In the genomic region with DNA sequence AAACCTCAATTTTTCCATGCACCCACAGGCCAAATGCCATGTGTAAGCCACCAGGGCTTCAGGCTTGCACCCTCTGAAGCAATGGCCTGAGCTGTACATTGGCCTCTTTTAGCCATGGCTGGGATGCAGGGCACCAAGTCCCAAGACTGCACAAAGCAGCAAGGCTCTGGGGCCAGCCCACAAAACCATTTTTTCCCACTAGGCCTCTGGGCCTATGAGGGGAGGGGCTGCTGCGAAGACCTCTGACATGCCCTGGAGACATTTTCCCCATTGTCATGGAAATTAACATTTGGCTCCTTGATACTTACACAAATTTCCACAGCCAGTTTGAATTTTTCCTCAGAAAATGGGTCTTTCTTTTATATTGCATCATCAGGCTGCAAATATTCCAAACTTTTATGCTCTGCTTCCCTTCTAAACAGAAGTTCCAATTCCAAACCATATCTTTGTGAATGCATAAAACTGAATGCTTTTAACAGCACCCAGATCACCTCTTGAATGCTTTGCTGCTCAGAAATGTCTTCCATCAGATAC, we compare ENCODE assay signal across 26 cellular contexts. TPM values are rescaled to one million over a fixed set of nuclear protein-coding genes. Genes with fewer than 3 reads are reported as not detected.
DNase-seq lines count a peak whose midpoint lies in the region; ATAC-seq, FAIRE-seq and TF ChIP-seq lines count a peak whose summit lies in the region.
"Had no signal": no experiment of that assay in that cellular context is flagged by ENCODE, and none has a peak within 500 bp of the region (broad histone marks: within the 10 kb centered on the region; RNA-seq: fewer than 3 reads in every experiment).

No MANE protein-coding gene starts in this region.

- no peak overlapping the region for H2BK20ac ChIP-seq in IMR-90 (ENCODE audit: low read depth, low read length)

- 33% methylated on average over 1 of the region's 1 CpG for WGBS in HepG2 (ENCODE audit: low lambda C conversion rate)
- 100% methylated on average over 1 of the region's 1 CpG for WGBS in right lobe of liver (ENCODE audit: insufficient coverage, low coverage, low lambda C conversion rate, missing lambda C conversion rate)
- WGBS in IMR-90 (ENCODE audit: extremely low coverage in 2 of 2, insufficient read length in 1 of 2), 2 experiments: no CpG with 5 or more reads among the region's 1 CpG

- H4K91ac ChIP-seq in IMR-90 (ENCODE audit: insufficient read depth, low read depth, low read length): no peak overlapping the region

- H4K5ac ChIP-seq in IMR-90 (ENCODE audit: low read depth, low read length): no peak overlapping the region

- H2BK120ac ChIP-seq in IMR-90 (ENCODE audit: low read depth, low read length): no peak overlapping the region

- no peak overlapping the region for H3K27ac Mint-ChIP-seq in endothelial cell (ENCODE audit: unreplicated experiment)
- H3K27ac Mint-ChIP-seq: CD14-positive monocyte; CD8-positive, alpha-beta memory T cell had no signal

- H3K27me3 ChIP-seq in HepG2 (ENCODE audit: control insufficient read depth in 1 of 2, insufficient read depth in 2 of 2, low read length in 2 of 2) (no peaks in the 10 kb centered on the region), right lobe of liver (no peaks in the 10 kb centered on the region), IMR-90 (ENCODE audit: control insufficient read depth, insufficient read depth, low read length) (no peaks in the 10 kb centered on the region)
- H3K27me3 ChIP-seq: BE2C, BLaER1 had no signal

- H2BK5ac ChIP-seq in IMR-90 (ENCODE audit: low read depth, low read length, poor library complexity, severe bottlenecking): no peak overlapping the region

- no peaks in the 10 kb centered on the region for H3K79me1 ChIP-seq in IMR-90 (ENCODE audit: low read depth in 1 of 2, low read length in 2 of 2)

- CTCF ChIA-PET in HepG2 (lab: Yijun Ruan, JAX; ENCODE audit: low intra/inter-chr PET ratio, low total read pairs): no interaction called here
- CTCF ChIA-PET in IMR-90 (lab: Yijun Ruan, JAX): no interaction called here
- CTCF ChIA-PET in GM10248 (lab: Yijun Ruan, JAX): no interaction called here

- no peak overlapping the region for H3K23ac ChIP-seq in IMR-90 (ENCODE audit: low read depth, low read length)

- TF ChIP-seq RAD21 in HepG2 (CRISPR knock-in tag; IDR thresholded peaks at IDR 0.05) (no peak), IMR-90 (IDR thresholded peaks at IDR 0.05; ENCODE audit: low read length) (no peak)

- H3K9me3 Mint-ChIP-seq in endothelial cell (ENCODE audit: unreplicated experiment): peaks cover 5% of the 10 kb centered on the region

- no peaks in the 10 kb centered on the region for H3K36me3 ChIP-seq in HepG2 (replicated peaks in 1 of 2; ENCODE audit: control insufficient read depth in 1 of 2, insufficient read depth in 2 of 2, low read length in 2 of 2)
- H3K36me3 ChIP-seq in right lobe of liver: no peaks in the 10 kb centered on the region
- no peaks in the 10 kb centered on the region for H3K36me3 ChIP-seq in IMR-90 (ENCODE audit: control insufficient read depth, insufficient read depth, low read length)
- H3K36me3 ChIP-seq: BE2C, BLaER1 had no signal

- no peak overlapping the region for H3K9ac ChIP-seq in HepG2 (ENCODE audit: insufficient read depth, low read depth, low read length)
- no peak overlapping the region for H3K9ac ChIP-seq in IMR-90 (ENCODE audit: low read depth, low read length)
- H3K9ac ChIP-seq: BLaER1 had no signal

- BruUV-seq in HepG2 (replicated peaks; lab: Mats Ljungman, UMichigan): no TSS peak
- no TSS peak for BruUV-seq in IMR-90 (replicated peaks; lab: Mats Ljungman, UMichigan)

- H3K27me3 Mint-ChIP-seq in endothelial cell (ENCODE audit: unreplicated experiment): peaks cover 1% of the 10 kb centered on the region
- H3K27me3 Mint-ChIP-seq: CD4-positive, alpha-beta memory T cell; CD4-positive, CD25-positive, alpha-beta regulatory T cell had no signal

- no peaks in the 10 kb centered on the region for H3K4me1 ChIP-seq in HepG2 (ENCODE audit: insufficient read depth, low read length)
- peaks cover 0 to 17% (median 5%) of the 10 kb centered on the region in 4 donors for H3K4me1 ChIP-seq in right lobe of liver
- no peaks in the 10 kb centered on the region for H3K4me1 ChIP-seq in IMR-90 (ENCODE audit: control insufficient read depth, insufficient read depth, low read length)
- H3K4me1 ChIP-seq: BE2C had no signal

- H3K18ac ChIP-seq in IMR-90 (ENCODE audit: low read depth, low read length): no peak overlapping the region

- H3K9me3 ChIP-seq in HepG2 (ENCODE audit: low read length): no peaks in the 10 kb centered on the region
- H3K9me3 ChIP-seq in right lobe of liver: no peaks in the 10 kb centered on the region
- no peaks in the 10 kb centered on the region for H3K9me3 ChIP-seq in IMR-90 (ENCODE audit: control insufficient read depth, insufficient read depth, low read length)
- H3K9me3 ChIP-seq: BE2C had no signal

- no peak overlapping the region for H2AK5ac ChIP-seq in IMR-90 (ENCODE audit: low read depth, low read length)

- no peak overlapping the region for H2BK15ac ChIP-seq in IMR-90 (ENCODE audit: low read depth, low read length)

- no peaks in the 10 kb centered on the region for H3K4me1 Mint-ChIP-seq in endothelial cell (ENCODE audit: unreplicated experiment)

- dilution Hi-C loops in IMR-90 (cut with HindIII; ENCODE audit: low sequenced_read_pairs, unreplicated experiment): no loop called here

- no peak overlapping the region for H2AK9ac ChIP-seq in IMR-90 (replicated peaks; ENCODE audit: low read depth, low read length, poor library complexity)

- DNase-seq in HepG2 (ENCODE audit: low spot score): no peak
- no peak for DNase-seq in right lobe of liver
- no peak for DNase-seq in IMR-90
- no peak for DNase-seq in endothelial cell (ENCODE audit: low spot score)
- DNase-seq in amniotic stem cell (lab: John Stamatoyannopoulos, UW): no peak
- no peak for DNase-seq in coronary artery (ENCODE audit: low spot score)
- DNase-seq in GM10248 (ENCODE audit: extremely low spot score): no peak
- DNase-seq: ACHN; BE2C; C1 segment of cervical spinal cord; CD4-positive, alpha-beta memory T cell; CD4-positive, CD25-positive, alpha-beta regulatory T cell; CD8-positive, alpha-beta memory T cell; COR-L47; DMS 273 treated with DMSO at 0.1 percent for 48 hours; DMS153; DMS53; DMS79; DND-41; EL; GDM1 had no signal

- no peak overlapping the region for H3K27ac ChIP-seq in HepG2 (ENCODE audit: extremely low read length, insufficient read depth, low read length)
- H3K27ac ChIP-seq in right lobe of liver: no peak overlapping the region
- H3K27ac ChIP-seq in IMR-90 (ENCODE audit: insufficient read depth, low read length): no peak overlapping the region
- no peak overlapping the region for H3K27ac ChIP-seq in coronary artery
- H3K27ac ChIP-seq: 22Rv1, BLaER1 had no signal

- H3K56ac ChIP-seq in IMR-90 (ENCODE audit: extremely low read depth, insufficient read depth, low read length): no peak overlapping the region

- no peaks in the 10 kb centered on the region; the same call in 1 of the 2 replicates for H3K9me1 ChIP-seq in IMR-90 (ENCODE audit: insufficient read depth, low read length)

- H3K79me2 ChIP-seq in HepG2 (ENCODE audit: insufficient read depth, low read length): no peaks in the 10 kb centered on the region

- intact Hi-C loops in HepG2 (cut with micrococcal nuclease; ENCODE audit: unreplicated experiment): no loop called here
- intact Hi-C loops in right lobe of liver (cut with DNase I): no loop called here
- intact Hi-C loops in IMR-90 (cut with micrococcal nuclease): no loop called here

- ATAC-seq in HepG2 (no peak), right lobe of liver (no peak), IMR-90 (ENCODE audit: low read depth) (no peak)

- no peak overlapping the region for H3K4ac ChIP-seq in IMR-90 (ENCODE audit: low read depth, low read length)

- H3K4me2 ChIP-seq in HepG2 (ENCODE audit: low read depth, low read length): no peak overlapping the region
- no peak overlapping the region for H3K4me2 ChIP-seq in IMR-90 (ENCODE audit: low read depth, low read length)
- H3K4me2 ChIP-seq: BLaER1 had no signal

- FAIRE-seq in HepG2 (lab: Jason Lieb, UNC): no peak
- FAIRE-seq: GM12891, GM19239 had no signal

- H3K4me3 ChIP-seq in HepG2 (replicated peaks in 1 of 3; ENCODE audit: insufficient read depth in 1 of 3, low read depth in 2 of 3, low read length in 3 of 3) (no peak overlapping the region), right lobe of liver (no peak overlapping the region), IMR-90 (ENCODE audit: insufficient read depth, low read depth, low read length) (no peak overlapping the region), coronary artery (no peak overlapping the region)
- H3K4me3 ChIP-seq: BLaER1 had no signal

- no peak overlapping the region for H3K14ac ChIP-seq in IMR-90 (replicated peaks; ENCODE audit: low read depth, low read length)

- no peak overlapping the region for H4K8ac ChIP-seq in IMR-90 (ENCODE audit: low read depth in 2 of 2, low read length in 2 of 2)

- H4K20me1 ChIP-seq in HepG2 (ENCODE audit: insufficient read depth, low read length) (no peaks in the 10 kb centered on the region), IMR-90 (ENCODE audit: insufficient read depth, low read length) (no peaks in the 10 kb centered on the region)
- H4K20me1 ChIP-seq: BLaER1 had no signal

- H3K36me3 Mint-ChIP-seq in endothelial cell (ENCODE audit: low read depth, unreplicated experiment): peaks cover 11% of the 10 kb centered on the region
- H3K36me3 Mint-ChIP-seq: CD14-positive monocyte had no signal

- no peak for TF ChIP-seq CTCF in HepG2 (CRISPR knock-in tag; IDR thresholded peaks at IDR 0.05)
- TF ChIP-seq CTCF in right lobe of liver (IDR thresholded peaks at IDR 0.05): no peak
- no peak for TF ChIP-seq CTCF in IMR-90 (conservative IDR thresholded peaks at IDR 0.05; ENCODE audit: low read depth, low read length)
- no peak for TF ChIP-seq CTCF in endothelial cell (IDR thresholded peaks at IDR 0.05; ENCODE audit: unreplicated experiment)
- no peak for TF ChIP-seq CTCF in coronary artery (IDR thresholded peaks at IDR 0.05)
- no peak for TF ChIP-seq CTCF in GM10248 (IDR thresholded peaks at IDR 0.05; ENCODE audit: control extremely low read depth, extremely low read depth, low read depth, missing control alignments)

- H2AFZ ChIP-seq in HepG2 (ENCODE audit: low read length) (no peak overlapping the region), IMR-90 (replicated peaks; ENCODE audit: low read length, poor library complexity) (no peak overlapping the region)

- POLR2A ChIA-PET in HepG2 (lab: Yijun Ruan, JAX) (no interaction called here), IMR-90 (lab: Charles Lee; ENCODE audit: unreplicated experiment) (no interaction called here), GM10248 (lab: Yijun Ruan, JAX) (no interaction called here)

- TF ChIP-seq POLR2A in HepG2 (IDR thresholded peaks at IDR 0.05; ENCODE audit: insufficient read depth in 1 of 2, low read depth in 2 of 2, low read length in 2 of 2) (no peak), right lobe of liver (IDR thresholded peaks at IDR 0.05) (no peak), IMR-90 (IDR thresholded peaks at IDR 0.05; ENCODE audit: low read depth, low read length) (no peak)

- TF ChIP-seq EP300 in HepG2 (IDR thresholded peaks at IDR 0.05; ENCODE audit: low read depth in 2 of 2, low read length in 2 of 2) (no peak), HepG2 (CRISPR knock-in tag; IDR thresholded peaks at IDR 0.05; ENCODE audit: borderline replicate concordance) (no peak)

- in situ Hi-C loops in HepG2 (cut with HindIII; ENCODE audit: extremely low pct_ligation_motif_present, low pct_unique_long_range_greater_than_20kb) (no loop called here), IMR-90 (cut with MboI; ENCODE audit: low sequenced_read_pairs) (no loop called here)

- H3K4me3 Mint-ChIP-seq in endothelial cell (ENCODE audit: unreplicated experiment): peak overlapping the region; percentile 52
- H3K4me3 Mint-ChIP-seq: CD14-positive monocyte; CD4-positive, CD25-positive, alpha-beta regulatory T cell; CD8-positive, alpha-beta memory T cell had no signal

RNA-seq across cellular contexts. Expression of a gene that starts 14.3 kb away (rescaled TPM):
- total RNA-seq in HepG2 (2016; rRNA removed; fragmentation: Illumina TruSeq; extraction: Trizol) (33.9 and 63.9 TPM in 2 replicates), right lobe of liver (10 to 100 TPM; 20.2 to 29.1 (median 24.2) TPM), IMR-90 (2012; rRNA removed) (24.2 and 48.0 TPM in 2 replicates), endothelial cell (ENCODE audit: unreplicated experiment) (82.3 TPM)
- 1.7 and 2.8 TPM in 2 replicates for total RNA-seq in HepG2 (2016; cell fraction: cytosol; rRNA removed; fragmentation: Illumina TruSeq; extraction: Trizol; ENCODE audit: low read depth)
- total RNA-seq in HepG2 (2016; cell fraction: insoluble cytoplasmic fraction; rRNA removed; fragmentation: Illumina TruSeq; extraction: Trizol): 35.4 and 60.8 TPM in 2 replicates
- total RNA-seq in HepG2 (2016; cell fraction: membrane; rRNA removed; fragmentation: Illumina TruSeq; extraction: Trizol): 15.8 and 18.9 TPM in 2 replicates
- 38.8 and 43.9 TPM in 2 replicates for total RNA-seq in HepG2 (2016; cell fraction: nucleus; rRNA removed; fragmentation: Illumina TruSeq; extraction: Trizol)
- polyA plus RNA-seq in HepG2 (2011; rRNA removed) (8.5 and 11.0 TPM in 2 replicates), IMR-90 (2012; rRNA removed) (16.3 and 17.8 TPM in 2 replicates)
- polyA plus RNA-seq in HepG2 (2011; cell fraction: cytosol; rRNA removed): 7.6 and 7.8 TPM in 2 replicates
- polyA plus RNA-seq in HepG2 (2011; cell fraction: nucleus; rRNA removed): 10.7 and 16.3 TPM in 2 replicates
- polyA plus RNA-seq in HepG2 (2012): 12.4 and 15.4 TPM in 2 replicates
- polyA plus RNA-seq in HepG2 (2016; cell fraction: cytosol; fragmentation: Illumina TruSeq; extraction: Trizol; ENCODE audit: low read depth): 0.52 and 0.65 TPM in 2 replicates
- polyA plus RNA-seq in HepG2 (2016; cell fraction: insoluble cytoplasmic fraction; fragmentation: Illumina TruSeq; extraction: Trizol; ENCODE audit: low read depth): 32.6 and 35.8 TPM in 2 replicates
- polyA plus RNA-seq in HepG2 (2016; cell fraction: membrane; fragmentation: Illumina TruSeq; extraction: Trizol; ENCODE audit: low read depth): 4.1 and 4.4 TPM in 2 replicates
- polyA plus RNA-seq in HepG2 (2016; cell fraction: nucleus; fragmentation: Illumina TruSeq; extraction: Trizol; ENCODE audit: insufficient read depth, low read depth): 20.5 and 21.9 TPM in 2 replicates
- 26.3 and 32.1 TPM in 2 replicates for polyA minus RNA-seq in HepG2 (2011; rRNA and poly(A)+ RNA removed; ENCODE audit: low replicate concordance)
- 30.4 and 34.6 TPM in 2 replicates for polyA minus RNA-seq in HepG2 (2011; cell fraction: cytosol; rRNA and poly(A)+ RNA removed)
- polyA minus RNA-seq in HepG2 (2011; cell fraction: nucleus; rRNA and poly(A)+ RNA removed): 95.4 and 95.7 TPM in 2 replicates
- 17.3 and 24.6 TPM in 2 replicates for polyA plus RNA-seq in IMR-90 (2012; cell fraction: cytosol; rRNA removed)
- 14.6 and 33.3 TPM in 2 replicates for polyA plus RNA-seq in IMR-90 (2012; cell fraction: nucleus; rRNA removed; ENCODE audit: low replicate concordance)
